Comparison of ENCODE assay signal across 8 cellular contexts in genomic region chr17:32659419-32659842, GRCh38.
DNase-seq lines count a peak whose midpoint lies in the region; ATAC-seq and TF ChIP-seq lines count a peak whose summit lies in the region.

No MANE protein-coding gene starts in this region.

- ATAC-seq in RWPE2 (ENCODE audit: low read depth) (peak; percentile 51; the same call in 2 of the 3 replicates), GM21528 (IDR thresholded peaks at IDR 0.05; ENCODE audit: low FRiP score, unreplicated experiment) (no peak)

- peak; percentile 43 for DNase-seq in DMS114 treated with DMSO at 0.1 percent for 48 hours (lab: John Stamatoyannopoulos, UW; ENCODE audit: unreplicated experiment)
- peak; percentile 61 for DNase-seq in LHCN-M2 (ENCODE audit: low read depth)
- DNase-seq in RWPE2 (ENCODE audit: low spot score), result no peak
- peak; percentile 63 for DNase-seq in activated naive CD4-positive, alpha-beta T cell treated with anti-CD3 and anti-CD28 coated beads, Interleukin-2, amount 50 U/mL, for 16 hours
- DNase-seq in head of caudate nucleus, result peak; percentile 42 to 95 (median 88)
- peak; percentile 82 for DNase-seq in posterior vena cava (ENCODE audit: low spot score)
- DNase-seq in ureter (ENCODE audit: low spot score), result peak; percentile 68

- no peaks in the 10 kb centered on the region for H3K4me1 ChIP-seq in RWPE2 (ENCODE audit: insufficient read depth, poor library complexity, severe bottlenecking)

- H3K27ac ChIP-seq in RWPE2 (ENCODE audit: poor library complexity, severe bottlenecking), result no peak overlapping the region

- no peaks in the 10 kb centered on the region for H3K27me3 ChIP-seq in RWPE2 (ENCODE audit: insufficient read depth, poor library complexity, severe bottlenecking)

- no peaks in the 10 kb centered on the region; the same call in 1 of the 2 replicates for H3K36me3 ChIP-seq in RWPE2 (ENCODE audit: low read depth)

- TF ChIP-seq CTCF in RWPE2 (IDR thresholded peaks at IDR 0.05; ENCODE audit: poor library complexity, severe bottlenecking), result peak; percentile 90

- intact Hi-C loops in head of caudate nucleus (cut with DNase I), result loop anchor here (10.0 kb wide), 1 partner anchor 175 kb away; the partner anchor contains the start of gene CDK5R1
- intact Hi-C loops in posterior vena cava (cut with DNase I), result no loop called here

- no peak overlapping the region for H3K4me3 ChIP-seq in RWPE2 (ENCODE audit: severe bottlenecking)

- H3K9me3 ChIP-seq in RWPE2 (ENCODE audit: severe bottlenecking), result no peaks in the 10 kb centered on the region
